1 cellular context compared by ENCODE assay signal in genomic region chr2:9703085-9703641, GRCh38.
A peak's percentile ranks its signal among the peaks of the same experiment; 100 is the strongest.
TF ChIP-seq lines count a peak whose summit lies in the region.

No MANE protein-coding gene starts in this region.

TF ChIP-seq in K562, 482 proteins besides CTCF, POLR2A, EP300 and RAD21 (continued from another document):
- TF ChIP-seq CHAMP1 (IDR thresholded peaks at IDR 0.05) (no peak), HDAC6 (IDR thresholded peaks at IDR 0.05; ENCODE audit: low read depth, low read length) (no peak), PURB (CRISPR knock-in tag; IDR thresholded peaks at IDR 0.05; ENCODE audit: low read depth) (no peak), PRDM10 (IDR thresholded peaks at IDR 0.05; ENCODE audit: partially characterized antibody) (no peak), SREBF2 (CRISPR knock-in tag; IDR thresholded peaks at IDR 0.05) (no peak), NFATC3 (IDR thresholded peaks at IDR 0.05) (no peak), HINFP (tag; conservative IDR thresholded peaks at IDR 0.05; ENCODE audit: low read depth) (no peak), E2F8 (IDR thresholded peaks at IDR 0.05; ENCODE audit: low read depth, partially characterized antibody) (no peak), ZNF12 (CRISPR knock-in tag; IDR thresholded peaks at IDR 0.05) (0 out of 2 replicates have a peak, but pooled peaks have one; percentile 31), TRIM24 (IDR thresholded peaks at IDR 0.05) (no peak), AFF4 (CRISPR knock-in tag; IDR thresholded peaks at IDR 0.05) (0 out of 2 replicates have a peak, but pooled peaks have one; percentile 29), TFE3 (CRISPR knock-in tag; IDR thresholded peaks at IDR 0.05) (no peak), GMEB1 (CRISPR knock-in tag; IDR thresholded peaks at IDR 0.05) (no peak), SP2 (IDR thresholded peaks at IDR 0.05; ENCODE audit: extremely low read depth, low read depth, low read length, poor library complexity, severe bottlenecking) (no peak), TBL1XR1 (IDR thresholded peaks at IDR 0.05; ENCODE audit: low read length in 2 of 2) (no peak), ZNF274 (IDR thresholded peaks at IDR 0.05; ENCODE audit: borderline replicate concordance, low read depth, low read length) (no peak)
